In the genomic region with DNA sequence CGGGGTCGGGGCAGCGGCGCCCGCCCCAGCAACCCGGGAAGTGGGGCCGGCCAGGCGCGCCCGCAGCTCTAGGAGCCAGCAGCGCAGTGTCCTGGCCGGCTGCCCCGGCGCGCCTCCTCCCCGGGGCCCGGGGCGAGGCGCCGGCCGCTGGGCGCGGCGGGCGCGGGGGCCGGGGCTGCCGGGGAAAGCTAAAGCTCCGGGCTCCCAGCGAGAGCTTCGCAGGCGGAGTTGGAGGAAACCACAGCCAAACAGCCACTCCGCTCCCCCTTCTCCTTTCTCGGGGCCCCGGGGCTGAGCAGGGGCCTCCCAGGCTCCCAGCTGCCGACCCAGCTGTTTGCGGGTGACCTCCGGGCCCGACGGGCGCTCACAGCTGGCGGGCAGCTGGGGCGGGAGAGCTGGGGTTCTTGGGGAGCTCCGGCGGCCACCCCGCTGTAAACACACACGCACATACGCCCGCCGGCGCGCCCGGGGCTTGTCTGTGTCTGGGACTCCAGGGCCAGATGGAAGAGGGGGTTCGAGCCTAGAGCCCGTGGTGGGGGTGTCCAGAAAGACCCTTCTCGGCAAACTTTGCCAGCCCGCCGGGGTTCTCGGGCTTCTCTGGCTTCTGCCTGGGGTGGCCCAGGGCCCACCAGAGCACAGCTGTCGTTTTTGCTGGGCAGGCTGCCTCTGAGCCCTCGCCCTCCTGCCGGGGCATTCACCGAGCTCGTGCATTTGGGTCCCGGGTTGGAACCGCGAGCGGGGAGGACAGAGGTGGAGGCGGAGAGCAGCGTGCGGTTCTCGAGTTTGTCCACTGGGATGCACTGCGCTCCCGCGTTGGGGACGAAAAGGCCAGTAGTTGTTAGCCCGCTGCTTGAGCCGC, we compare ENCODE assay signal across 7 cellular contexts. TPM values are rescaled to one million over a fixed set of nuclear protein-coding genes. Genes with fewer than 3 reads are reported as not detected.
A peak's percentile ranks its signal among the peaks of the same experiment; 100 is the strongest.
DNase-seq lines count a peak whose midpoint lies in the region; ATAC-seq and TF ChIP-seq lines count a peak whose summit lies in the region.

No MANE protein-coding gene starts in this region.

- no peak for ATAC-seq in HG02623 (IDR thresholded peaks at IDR 0.05; ENCODE audit: unreplicated experiment)

- H3K4me1 ChIP-seq in tibial artery: peaks cover 0 to 33% (median 21%) of the 10 kb centered on the region in 4 donors

- DNase-seq in GM03348 (ENCODE audit: low spot score): peak; percentile 59
- peak; percentile 71 for DNase-seq in MV-4-11 (lab: John Stamatoyannopoulos, UW)
- peak; percentile 49 to 92 for DNase-seq in T47D (ENCODE audit: low read depth in 1 of 2, low spot score in 1 of 2)
- peak; percentile 41 for DNase-seq in kidney glomerular epithelial cell (lab: John Stamatoyannopoulos, UW)
- DNase-seq in tibial artery: no peak
- no peak for DNase-seq in HT-29 (ENCODE audit: low spot score)

- intact Hi-C loops in tibial artery (cut with DNase I; ENCODE audit: low total_unique reads): no loop called here

- H3K4me3 ChIP-seq in tibial artery: peak overlapping the region in 1 of 2 donors; percentile 36

- TF ChIP-seq CTCF in tibial artery (IDR thresholded peaks at IDR 0.05): peak; percentile 34 to 35

- in situ Hi-C loops in T47D (cut with HindIII; ENCODE audit: low pct_unique_long_range_greater_than_20kb, low sequenced_read_pairs): no loop called here

- H3K9me3 ChIP-seq in tibial artery: no peaks in the 10 kb centered on the region

- H3K36me3 ChIP-seq in tibial artery: no peaks in the 10 kb centered on the region

- H3K27me3 ChIP-seq in tibial artery: peaks cover 0 to 87% of the 10 kb centered on the region in 2 donors

- no peak overlapping the region for H3K27ac ChIP-seq in tibial artery

RNA-seq across cellular contexts. Expression of a gene that starts 1.5 kb away (rescaled TPM):
- total RNA-seq in HT-29 (2014; rRNA removed; shearing (Covaris generic)): not detected in 2 replicates

Comparison
In these comparisons a context has a peak if more than half of its experiments do, and no peak if none do; other contexts are left out.
1. DNase-seq: peak in GM03348 (single experiment), MV-4-11 (single experiment), T47D (2 of 2) and kidney glomerular epithelial cell (single experiment); none in tibial artery (0 of 2) and HT-29 (single experiment).